10 cellular contexts compared by ENCODE assay signal in the genomic region with DNA sequence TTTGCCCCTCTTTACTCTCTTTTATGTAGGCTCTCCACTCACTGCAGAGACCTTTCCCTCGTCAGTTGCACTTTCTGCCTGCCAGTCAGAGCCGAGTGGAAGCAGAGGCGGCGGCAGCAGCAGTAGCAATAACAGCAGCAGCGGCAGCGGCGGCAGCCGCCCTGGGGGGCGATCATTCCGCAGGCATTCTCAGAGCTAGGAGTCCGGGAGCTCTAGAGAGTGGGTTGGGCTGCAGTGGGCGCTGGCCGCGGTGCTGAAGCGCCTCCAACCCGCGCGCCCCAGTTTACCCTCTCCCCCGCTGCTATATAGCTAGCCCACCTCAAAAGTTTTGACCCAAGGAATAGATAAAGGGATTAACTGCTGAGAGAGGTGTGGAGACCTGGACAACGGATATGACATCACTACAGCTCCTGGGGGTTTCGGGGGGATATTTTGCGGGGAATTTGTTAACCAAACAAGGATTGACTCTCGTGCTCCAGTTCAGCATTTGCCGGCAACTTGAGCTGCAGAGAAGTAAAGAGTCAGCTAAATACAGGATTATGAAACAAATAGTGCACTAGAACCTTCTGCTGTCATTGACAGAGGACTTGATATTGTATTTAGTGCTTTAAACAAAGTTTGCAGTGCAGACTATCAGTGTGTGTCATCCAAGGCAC. TPM values are rescaled to one million over a fixed set of nuclear protein-coding genes. Genes with fewer than 3 reads are reported as not detected.
DNase-seq lines count a peak whose midpoint lies in the region; ATAC-seq and TF ChIP-seq lines count a peak whose summit lies in the region.
"Had no signal": no experiment of that assay in that cellular context is flagged by ENCODE, and none has a peak within 500 bp of the region (broad histone marks: within the 10 kb centered on the region; RNA-seq: fewer than 3 reads in every experiment).

A gene (minus strand): TSS at position 97 of the 656 bp plus-strand sequence.

- peak within 1 kb of the TSS; percentile 6 for H3K9ac ChIP-seq in NT2/D1 (ENCODE audit: insufficient read length, low read depth)

- intact Hi-C loops in heart right ventricle (cut with DNase I) = no loop called here

- H3K9me3 ChIP-seq in NT2/D1 (ENCODE audit: insufficient read depth, low read length) (no peaks in the 10 kb centered on the region), heart right ventricle (no peaks in the 10 kb centered on the region)
- no peaks in the 10 kb centered on the region for H3K9me3 ChIP-seq in effector memory CD4-positive, alpha-beta T cell (ENCODE audit: control insufficient read depth, low read length)

- ATAC-seq in heart right ventricle (peak; percentile 34 to 87 (median 73)), GM18519 (IDR thresholded peaks at IDR 0.05; ENCODE audit: low FRiP score, unreplicated experiment) (no peak), HG03135 (IDR thresholded peaks at IDR 0.05; ENCODE audit: unreplicated experiment) (no peak)

- H3K27me3 ChIP-seq in NT2/D1 (ENCODE audit: insufficient read depth, insufficient read length) (peaks cover 13% of the 10 kb centered on the region), heart right ventricle (peaks cover 0 to 50% (median 13%) of the 10 kb centered on the region in 7 donors)
- H3K27me3 ChIP-seq in effector memory CD4-positive, alpha-beta T cell (replicated peaks; ENCODE audit: control insufficient read depth, insufficient read depth, low read length, poor library complexity, severe bottlenecking) = no peaks in the 10 kb centered on the region

- no peak within 1 kb of the TSS for H3K27ac ChIP-seq in heart right ventricle
- H3K27ac ChIP-seq in temporal lobe (ENCODE audit: low read depth, low read length) = peak within 1 kb of the TSS; percentile 54
- no peak within 1 kb of the TSS for H3K27ac ChIP-seq in effector memory CD4-positive, alpha-beta T cell (ENCODE audit: insufficient read depth, low read length, poor library complexity, severe bottlenecking)

- H3K36me3 ChIP-seq in NT2/D1 (ENCODE audit: insufficient read depth, insufficient read length, low read length) (no peaks in the 10 kb centered on the region), heart right ventricle (no peaks in the 10 kb centered on the region)
- no peaks in the 10 kb centered on the region for H3K36me3 ChIP-seq in effector memory CD4-positive, alpha-beta T cell (ENCODE audit: control insufficient read depth, insufficient read depth, low read length)

- TF ChIP-seq CTCF in heart right ventricle (IDR thresholded peaks at IDR 0.05) = no peak

- H3K4me3 ChIP-seq in NT2/D1 (ENCODE audit: insufficient read length, low read depth) = peak within 1 kb of the TSS; percentile 32
- peak within 1 kb of the TSS in 1 of 10 donors; percentile 14 for H3K4me3 ChIP-seq in heart right ventricle
- no peak within 1 kb of the TSS for H3K4me3 ChIP-seq in effector memory CD4-positive, alpha-beta T cell (ENCODE audit: insufficient read depth, low read depth, low read length, poor library complexity, severe bottlenecking)

- peak; percentile 21 to 78 for DNase-seq in NCI-H524 (lab: John Stamatoyannopoulos, UW)
- DNase-seq in NCI-H524 treated with DMSO at 0.1 percent for 48 hours (lab: John Stamatoyannopoulos, UW) = no peak
- DNase-seq in NT2/D1 (ENCODE audit: low read depth, low spot score) = peak; percentile 59
- DNase-seq in heart right ventricle = peak in 1 of 2 donors; percentile 12
- DNase-seq in effector memory CD4-positive, alpha-beta T cell = no peak

- WGBS in heart right ventricle, 2 donors = 4% methylated on average over 24 of the region's 24 CpGs

- H3K4me1 ChIP-seq in NT2/D1 (ENCODE audit: insufficient read depth, insufficient read length) (no peaks in the 10 kb centered on the region), heart right ventricle (peaks cover 0 to 5% (median 0%) of the 10 kb centered on the region in 9 donors)
- H3K4me1 ChIP-seq in effector memory CD4-positive, alpha-beta T cell (ENCODE audit: control insufficient read depth, insufficient read depth, low read length, poor library complexity, severe bottlenecking) = no peaks in the 10 kb centered on the region

RNA-seq across cellular contexts. Expression of the gene that starts here (rescaled TPM):
- total RNA-seq in heart right ventricle = under 1 TPM in 1 of 10 donors, not detected in 9; 0.12 TPM
- polyA plus RNA-seq in heart right ventricle = not detected
- total RNA-seq in temporal lobe = 24.3 TPM
- total RNA-seq: dermis microvascular lymphatic vessel endothelial cell, LHCN-M2 had no signal

Comparison
In these comparisons a context has a peak if more than half of its experiments do, and no peak if none do; other contexts are left out.
1. RNA of the gene that starts here (total RNA-seq): 24.3 TPM in temporal lobe (single experiment); 0.12 TPM in heart right ventricle; every median in the first group is over 10 times any median in the second.
2. DNase-seq: peak in NCI-H524 (2 of 2) and NT2/D1 (single experiment); none in NCI-H524 treated with DMSO at 0.1 percent for 48 hours (single experiment) and effector memory CD4-positive, alpha-beta T cell (0 of 3).
3. Peak in ATAC-seq in heart right ventricle; RNA of the gene not detected or under 1 TPM.